12 cellular contexts compared by ENCODE assay signal in genomic region chr5:73673161-73673591, GRCh38. TPM values are rescaled to one million over a fixed set of nuclear protein-coding genes. Genes with fewer than 3 reads are reported as not detected.
DNase-seq lines count a peak whose midpoint lies in the region; ATAC-seq and TF ChIP-seq lines count a peak whose summit lies in the region.
"Had no signal": no experiment of that assay in that cellular context is flagged by ENCODE, and none has a peak within 500 bp of the region (broad histone marks: within the 10 kb centered on the region; RNA-seq: fewer than 3 reads in every experiment).

No MANE protein-coding gene starts in this region.

- H3K27ac ChIP-seq in A673 (ENCODE audit: low read depth, low read length, poor library complexity, severe bottlenecking) = no peak overlapping the region
- no peak overlapping the region for H3K27ac ChIP-seq in HUES48 (ENCODE audit: low read depth, low read length)
- H3K27ac ChIP-seq in body of pancreas = peak overlapping the region; percentile 45 to 75 (median 60)
- peak overlapping the region; percentile 62 to 63 for H3K27ac ChIP-seq in left lung
- no peak overlapping the region for H3K27ac ChIP-seq in CD4-positive, alpha-beta T cell (ENCODE audit: low read depth, low read length)

- POLR2A ChIA-PET in A673 (lab: Charles Lee; ENCODE audit: low non-redundant PET) = interaction anchor here (0.6 kb wide), 1 partner anchor 56 kb away, joined by 3 read pairs; no protein-coding TSS in a partner anchor
- POLR2A ChIA-PET in activated CD4-positive, alpha-beta T cell treated with anti-CD3 and anti-CD28 coated beads for 36 hours (lab: Charles Lee) = no interaction called here
- POLR2A ChIA-PET in CD4-positive, alpha-beta T cell (lab: Charles Lee) = interaction anchor here (0.7 kb wide), 1 partner anchor 348 kb away, joined by 3 read pairs; no protein-coding TSS in a partner anchor

- no peaks in the 10 kb centered on the region for H3K27me3 Mint-ChIP-seq in activated CD4-positive, alpha-beta T cell treated with anti-CD3 and anti-CD28 coated beads for 36 hours
- peaks cover 20% of the 10 kb centered on the region for H3K27me3 Mint-ChIP-seq in CD4-positive, alpha-beta T cell

- H3K4me3 Mint-ChIP-seq in activated CD4-positive, alpha-beta T cell treated with anti-CD3 and anti-CD28 coated beads for 36 hours = no peak overlapping the region
- H3K4me3 Mint-ChIP-seq in CD4-positive, alpha-beta T cell = no peak overlapping the region
- H3K4me3 Mint-ChIP-seq: activated CD4-positive, alpha-beta T cell treated with anti-CD3 and anti-CD28 coated beads, Interleukin-2, amount 10 ng/mL, durations not matched to agents 24 days and 14 days; memory B cell had no signal

- no peak overlapping the region for H3K4me3 ChIP-seq in A673 (ENCODE audit: low read depth, low read length, poor library complexity, severe bottlenecking)
- no peak overlapping the region for H3K4me3 ChIP-seq in HUES48 (ENCODE audit: low read depth, low read length)
- H3K4me3 ChIP-seq in body of pancreas = no peak overlapping the region
- H3K4me3 ChIP-seq in left lung = no peak overlapping the region

- TF ChIP-seq POLR2A in body of pancreas (IDR thresholded peaks at IDR 0.05) = no peak

- H3K36me3 ChIP-seq in A673 (ENCODE audit: insufficient read depth, low read length, poor library complexity, severe bottlenecking) (no peaks in the 10 kb centered on the region), HUES48 (ENCODE audit: control insufficient read depth, insufficient read depth, low read length) (no peaks in the 10 kb centered on the region), body of pancreas (replicated peaks in 1 of 2; ENCODE audit: insufficient read depth in 1 of 2, low read depth in 2 of 2) (no peaks in the 10 kb centered on the region), left lung (no peaks in the 10 kb centered on the region)

- CTCF ChIA-PET in A673 (lab: Charles Lee) = no interaction called here
- CTCF ChIA-PET in activated CD4-positive, alpha-beta T cell treated with anti-CD3 and anti-CD28 coated beads for 36 hours (lab: Charles Lee) = interaction anchor here (0.6 to 1.2 kb wide), 2 partner anchors 35 to 120 kb away, joined by 3 read pairs; no protein-coding TSS in a partner anchor
- CTCF ChIA-PET in CD4-positive, alpha-beta T cell (lab: Charles Lee) = no interaction called here

- 0 out of 2 replicates have a peak overlapping the region, but pooled peaks have one; percentile 23 for H3K9ac ChIP-seq in HUES48 (ENCODE audit: low read depth, low read length)

- BruUV-seq in A673 (replicated peaks; lab: Mats Ljungman, UMichigan) = no TSS peak

- no peaks in the 10 kb centered on the region for H3K4me1 Mint-ChIP-seq in activated CD4-positive, alpha-beta T cell treated with anti-CD3 and anti-CD28 coated beads for 36 hours
- H3K4me1 Mint-ChIP-seq in CD4-positive, alpha-beta T cell (ENCODE audit: low read depth) = no peaks in the 10 kb centered on the region
- H3K4me1 Mint-ChIP-seq: activated CD4-positive, alpha-beta T cell treated with anti-CD3 and anti-CD28 coated beads, Interleukin-2, amount 10 ng/mL, durations not matched to agents 24 days and 14 days; memory B cell had no signal

- no peak overlapping the region for H3K27ac Mint-ChIP-seq in activated CD4-positive, alpha-beta T cell treated with anti-CD3 and anti-CD28 coated beads for 36 hours
- H3K27ac Mint-ChIP-seq in CD4-positive, alpha-beta T cell = no peak overlapping the region
- H3K27ac Mint-ChIP-seq: activated CD4-positive, alpha-beta T cell treated with anti-CD3 and anti-CD28 coated beads, Interleukin-2, amount 10 ng/mL, durations not matched to agents 24 days and 14 days; memory B cell had no signal

- intact Hi-C loops in A673 (cut with micrococcal nuclease; ENCODE audit: unreplicated experiment) = no loop called here
- intact Hi-C loops in body of pancreas (cut with DNase I) = no loop called here
- intact Hi-C loops in left lung (cut with DNase I) = no loop called here
- intact Hi-C loops in activated CD4-positive, alpha-beta T cell treated with anti-CD3 and anti-CD28 coated beads for 36 hours (cut with DNase I, micrococcal nuclease) = no loop called here
- intact Hi-C loops in CD4-positive, alpha-beta T cell (cut with DNase I, micrococcal nuclease) = no loop called here

- H3K9me3 ChIP-seq in A673 (ENCODE audit: low read depth, low read length, poor library complexity, severe bottlenecking) (no peaks in the 10 kb centered on the region), HUES48 (ENCODE audit: control insufficient read depth, insufficient read depth, low read length) (no peaks in the 10 kb centered on the region), body of pancreas (no peaks in the 10 kb centered on the region), left lung (no peaks in the 10 kb centered on the region)
- H3K9me3 ChIP-seq in CD4-positive, alpha-beta T cell (ENCODE audit: control insufficient read depth, low read length) = no peaks in the 10 kb centered on the region

- H3K4me1 ChIP-seq in A673 (ENCODE audit: insufficient read depth, low read length, poor library complexity, severe bottlenecking) = peaks cover 6% of the 10 kb centered on the region
- peaks cover 7% of the 10 kb centered on the region for H3K4me1 ChIP-seq in HUES48 (ENCODE audit: control insufficient read depth, insufficient read depth, low read length)
- H3K4me1 ChIP-seq in body of pancreas = peaks cover 68% of the 10 kb centered on the region
- peaks cover 0 to 20% of the 10 kb centered on the region in 2 donors for H3K4me1 ChIP-seq in left lung

- DNase-seq in A673 (ENCODE audit: low spot score) (peak; percentile 48), body of pancreas (no peak), left lung (no peak), NCI-H2227 (lab: John Stamatoyannopoulos, UW; ENCODE audit: unreplicated experiment) (no peak)
- no peak for DNase-seq in activated CD4-positive, alpha-beta T cell treated with anti-CD3 and anti-CD28 coated beads for 36 hours
- DNase-seq in CD4-positive, alpha-beta T cell = no peak
- DNase-seq: activated CD4-positive, alpha-beta T cell treated with anti-CD3 and anti-CD28 coated beads, Interleukin-2, amount 10 ng/mL, durations not matched to agents 24 days and 14 days; NCI-H526 treated with DMSO at 0.1 percent for 48 hours; stimulated activated CD4-positive, alpha-beta T cell treated with anti-CD3 and anti-CD28 coated beads, Interleukin-2, amount 100 ng/mL, for 24 hours had no signal

- peak; percentile 92 for ATAC-seq in body of pancreas
- peak; percentile 89 for ATAC-seq in left lung
- ATAC-seq in activated CD4-positive, alpha-beta T cell treated with anti-CD3 and anti-CD28 coated beads for 36 hours = no peak
- no peak for ATAC-seq in CD4-positive, alpha-beta T cell (ENCODE audit: poor library complexity)
- ATAC-seq in HG02610 (IDR thresholded peaks at IDR 0.05; ENCODE audit: unreplicated experiment) = no peak

- no peak for TF ChIP-seq CTCF in A673 (conservative IDR thresholded peaks at IDR 0.05; ENCODE audit: low read depth, low read length)
- peak in 1 of 7 experiments; percentile 8 for TF ChIP-seq CTCF in body of pancreas (IDR thresholded peaks at IDR 0.05)
- no peak for TF ChIP-seq CTCF in left lung (IDR thresholded peaks at IDR 0.05)
- no peak for TF ChIP-seq CTCF in CD4-positive, alpha-beta T cell (IDR thresholded peaks at IDR 0.05)

- no peaks in the 10 kb centered on the region for H3K9me3 Mint-ChIP-seq in activated CD4-positive, alpha-beta T cell treated with anti-CD3 and anti-CD28 coated beads for 36 hours (ENCODE audit: low read depth)
- no peaks in the 10 kb centered on the region for H3K9me3 Mint-ChIP-seq in CD4-positive, alpha-beta T cell
- H3K9me3 Mint-ChIP-seq: activated CD4-positive, alpha-beta T cell treated with anti-CD3 and anti-CD28 coated beads, Interleukin-2, amount 10 ng/mL, durations not matched to agents 24 days and 14 days; memory B cell had no signal

- H3K27me3 ChIP-seq in A673 (replicated peaks; ENCODE audit: insufficient read depth, low read depth, low read length, poor library complexity) (no peaks in the 10 kb centered on the region), HUES48 (ENCODE audit: control insufficient read depth, insufficient read depth, low read length) (no peaks in the 10 kb centered on the region), body of pancreas (no peaks in the 10 kb centered on the region), left lung (no peaks in the 10 kb centered on the region)
- H3K27me3 ChIP-seq in CD4-positive, alpha-beta T cell (ENCODE audit: control insufficient read depth, insufficient read depth, low read length) = no peaks in the 10 kb centered on the region

- no peaks in the 10 kb centered on the region for H3K36me3 Mint-ChIP-seq in activated CD4-positive, alpha-beta T cell treated with anti-CD3 and anti-CD28 coated beads for 36 hours (ENCODE audit: low read depth)
- H3K36me3 Mint-ChIP-seq in CD4-positive, alpha-beta T cell (ENCODE audit: low read depth) = no peaks in the 10 kb centered on the region
- H3K36me3 Mint-ChIP-seq: memory B cell had no signal

RNA-seq across cellular contexts. Expression of gene ARHGEF28, which starts 47.2 kb away (rescaled TPM):
- total RNA-seq in A673 (2021) = 3.4 and 3.5 TPM in 2 replicates
- total RNA-seq in body of pancreas = 10 to 100 TPM; 63.0 to 67.2 TPM
- 10 to 100 TPM in 1 of 2 donors, 1 to 10 TPM in 1; 8.4 to 10.5 TPM for total RNA-seq in left lung
- under 1 TPM; 0.02 to 0.18 TPM for total RNA-seq in activated CD4-positive, alpha-beta T cell treated with anti-CD3 and anti-CD28 coated beads for 36 hours
- not detected for total RNA-seq in CD4-positive, alpha-beta T cell

Comparison
In these comparisons a context has a peak if more than half of its experiments do, and no peak if none do; other contexts are left out.
1. H3K27ac ChIP-seq: peak in body of pancreas (4 of 4) and left lung (2 of 2); none in A673 (single experiment), HUES48 (single experiment) and CD4-positive, alpha-beta T cell (single experiment).
2. ATAC-seq: peak in body of pancreas (single experiment) and left lung (single experiment); none in activated CD4-positive, alpha-beta T cell treated with anti-CD3 and anti-CD28 coated beads for 36 hours (single experiment), CD4-positive, alpha-beta T cell (single experiment) and HG02610 (single experiment).
3. RNA of gene ARHGEF28, which starts 47.2 kb away (total RNA-seq): 63.0 to 67.2 TPM in body of pancreas; 8.4 to 10.5 TPM in left lung, 3.4 to 3.5 TPM in A673, 0.02 to 0.18 TPM in activated CD4-positive, alpha-beta T cell treated with anti-CD3 and anti-CD28 coated beads for 36 hours and not detected in CD4-positive, alpha-beta T cell; every median in the first group is over 4 times any median in the second.